1 cellular context compared by ENCODE assay signal in the genomic region with DNA sequence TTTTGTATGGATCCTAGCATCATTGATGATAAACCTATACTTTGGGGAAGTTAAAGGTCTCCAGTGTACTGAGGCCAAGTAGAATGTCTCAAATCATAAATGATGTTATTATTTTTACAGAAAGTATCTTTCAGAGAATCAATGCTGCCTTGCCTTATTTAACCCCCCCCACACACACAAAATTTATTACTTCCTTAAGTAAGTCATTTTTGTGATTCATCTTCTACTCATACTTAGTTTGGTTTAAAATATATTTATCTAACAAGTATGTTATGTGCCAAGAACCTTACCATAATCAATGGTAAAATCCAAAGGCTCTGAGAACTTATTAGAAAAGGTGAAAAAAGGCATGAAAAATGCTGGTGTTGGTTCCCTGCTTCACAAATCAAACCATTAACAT.
TF ChIP-seq lines count a peak whose summit lies in the region.

No MANE protein-coding gene starts in this region.

TF ChIP-seq in endothelial cell of umbilical vein, 7 proteins besides CTCF, POLR2A, EP300 and RAD21:
- peak; percentile 67 for TF ChIP-seq FOS (IDR thresholded peaks at IDR 0.05; ENCODE audit: borderline replicate concordance, insufficient read depth, low read length)
- TF ChIP-seq POLR2AphosphoS5 (IDR thresholded peaks at IDR 0.05; ENCODE audit: insufficient read depth, low read depth, low read length): no peak
